Comparison of ENCODE assay signal across 2 cellular contexts in genomic region chr16:88334517-88335149, GRCh38.
TF ChIP-seq lines count a peak whose summit lies in the region.

No MANE protein-coding gene starts in this region.

TF ChIP-seq in IMR-90, 13 proteins besides CTCF, POLR2A, EP300 and RAD21:
- TF ChIP-seq RCOR1 (IDR thresholded peaks at IDR 0.05; ENCODE audit: insufficient replicate concordance, low read length) (no peak), MAFK (IDR thresholded peaks at IDR 0.05; ENCODE audit: low read depth, low read length) (no peak), BHLHE40 (IDR thresholded peaks at IDR 0.05; ENCODE audit: low read depth, low read length) (no peak), CHD1 (IDR thresholded peaks at IDR 0.05; ENCODE audit: low read depth, low read length) (no peak), MXI1 (IDR thresholded peaks at IDR 0.05; ENCODE audit: borderline replicate concordance, low read depth, low read length) (no peak), ELK1 (IDR thresholded peaks at IDR 0.05; ENCODE audit: borderline replicate concordance, low read depth, low read length) (no peak), FOS (IDR thresholded peaks at IDR 0.05; ENCODE audit: low read depth, low read length) (no peak), CEBPB (IDR thresholded peaks at IDR 0.05; ENCODE audit: low read depth, low read length) (no peak), MAZ (IDR thresholded peaks at IDR 0.05; ENCODE audit: borderline replicate concordance, low read depth, low read length) (no peak), USF2 (IDR thresholded peaks at IDR 0.05; ENCODE audit: low read depth, low read length) (no peak), NFE2L2 (IDR thresholded peaks at IDR 0.05; ENCODE audit: low read depth, low read length) (no peak), SMC3 (IDR thresholded peaks at IDR 0.05; ENCODE audit: low read depth, low read length) (no peak), RFX5 (IDR thresholded peaks at IDR 0.05; ENCODE audit: low read depth, low read length) (no peak)
TF ChIP-seq in IMR-90: peak in this region for 0.

TF ChIP-seq in H1, 55 proteins besides CTCF, POLR2A, EP300 and RAD21:
- TF ChIP-seq SUZ12 (IDR thresholded peaks at IDR 0.05; ENCODE audit: low read length) (no peak), KDM4A (IDR thresholded peaks at IDR 0.05; ENCODE audit: low read depth, low read length, severe bottlenecking) (no peak), SIRT6 (IDR thresholded peaks at IDR 0.05; ENCODE audit: low read length) (no peak), KDM1A (IDR thresholded peaks at IDR 0.05; ENCODE audit: borderline replicate concordance, low read length) (no peak), CTBP2 (IDR thresholded peaks at IDR 0.05; ENCODE audit: borderline replicate concordance, insufficient read depth, insufficient read length, low read length) (no peak), POU5F1 (IDR thresholded peaks at IDR 0.05; ENCODE audit: low read depth, low read length) (no peak), GABPA (IDR thresholded peaks at IDR 0.05; ENCODE audit: borderline replicate concordance, insufficient read depth, low read length) (no peak), ASH2L (IDR thresholded peaks at IDR 0.05; ENCODE audit: low read length) (no peak), SIN3A (conservative IDR thresholded peaks at IDR 0.05 in 1 of 2, IDR thresholded peaks at IDR 0.05 in 1 of 2; ENCODE audit: low read depth in 1 of 2, low read length in 2 of 2) (no peak), TBP (IDR thresholded peaks at IDR 0.05; ENCODE audit: low read depth, low read length) (no peak), JUN (IDR thresholded peaks at IDR 0.05; ENCODE audit: low read depth, low read length) (no peak), SP1 (IDR thresholded peaks at IDR 0.05; ENCODE audit: low read depth, low read length) (no peak), CHD7 (IDR thresholded peaks at IDR 0.05; ENCODE audit: insufficient replicate concordance, low read length) (no peak), ATF2 (IDR thresholded peaks at IDR 0.05; ENCODE audit: low read length) (no peak), TAF7 (optimal IDR thresholded peaks at IDR 0.05; ENCODE audit: borderline replicate concordance, low read depth, low read length) (no peak), FOSL1 (IDR thresholded peaks at IDR 0.05; ENCODE audit: insufficient read depth, low read depth, low read length) (no peak)
TF ChIP-seq in H1: peak in this region for 0.
